Comparison of ENCODE assay signal across 1 cellular context in genomic region chr19:54159352-54160181, GRCh38.
TF ChIP-seq lines count a peak whose summit lies in the region.

TSS of gene LENG1 (minus strand) at chr19:54159721. CDS start at chr19:54159695, 26 bp downstream.

TF ChIP-seq in HepG2, 621 proteins besides CTCF, POLR2A, EP300 and RAD21 (continued from another document and continues in another):
- TF ChIP-seq SAFB2 (CRISPR knock-in tag; IDR thresholded peaks at IDR 0.05; ENCODE audit: borderline replicate concordance, low read depth) (no peak), PAXIP1 (CRISPR knock-in tag; conservative IDR thresholded peaks at IDR 0.05) (no peak), ZNF749 (CRISPR knock-in tag; IDR thresholded peaks at IDR 0.05; ENCODE audit: borderline replicate concordance) (no peak), HDAC2 (CRISPR knock-in tag; IDR thresholded peaks at IDR 0.05) (peak; percentile 29; the same call in 1 of the 2 replicates), CHCHD3 (CRISPR knock-in tag; IDR thresholded peaks at IDR 0.05) (no peak), ATF7 (IDR thresholded peaks at IDR 0.05) (no peak), ATF7 (CRISPR knock-in tag; IDR thresholded peaks at IDR 0.05) (no peak), ZBTB40 (IDR thresholded peaks at IDR 0.05) (no peak), ZBTB40 (CRISPR knock-in tag; IDR thresholded peaks at IDR 0.05) (no peak; the same call in 1 of the 2 replicates), ZNF326 (CRISPR knock-in tag; IDR thresholded peaks at IDR 0.05; ENCODE audit: borderline replicate concordance) (no peak), ARID5B (CRISPR knock-in tag; IDR thresholded peaks at IDR 0.05) (no peak; the same call in 1 of the 2 replicates), DPF2 (CRISPR knock-in tag; IDR thresholded peaks at IDR 0.05; ENCODE audit: borderline replicate concordance, low read depth) (no peak), TRAFD1 (CRISPR knock-in tag; IDR thresholded peaks at IDR 0.05; ENCODE audit: borderline replicate concordance) (no peak), MATR3 (CRISPR knock-in tag; IDR thresholded peaks at IDR 0.05) (no peak), SP4 (CRISPR knock-in tag; IDR thresholded peaks at IDR 0.05) (peak; percentile 73), ERF (CRISPR knock-in tag; IDR thresholded peaks at IDR 0.05) (peak; percentile 64), ZNF274 (CRISPR knock-in tag; IDR thresholded peaks at IDR 0.05) (no peak), ZMAT5 (CRISPR knock-in tag; IDR thresholded peaks at IDR 0.05; ENCODE audit: borderline replicate concordance, low read depth) (no peak), ZNF251 (CRISPR knock-in tag; IDR thresholded peaks at IDR 0.05) (no peak), MED8 (CRISPR knock-in tag; IDR thresholded peaks at IDR 0.05; ENCODE audit: insufficient replicate concordance) (no peak), DNMT3B (CRISPR knock-in tag; conservative IDR thresholded peaks at IDR 0.05) (no peak), HCFC1 (IDR thresholded peaks at IDR 0.05; ENCODE audit: low read depth, low read length) (peak; percentile 45; the same call in 1 of the 2 replicates)
- TF ChIP-seq, protein P1, sequence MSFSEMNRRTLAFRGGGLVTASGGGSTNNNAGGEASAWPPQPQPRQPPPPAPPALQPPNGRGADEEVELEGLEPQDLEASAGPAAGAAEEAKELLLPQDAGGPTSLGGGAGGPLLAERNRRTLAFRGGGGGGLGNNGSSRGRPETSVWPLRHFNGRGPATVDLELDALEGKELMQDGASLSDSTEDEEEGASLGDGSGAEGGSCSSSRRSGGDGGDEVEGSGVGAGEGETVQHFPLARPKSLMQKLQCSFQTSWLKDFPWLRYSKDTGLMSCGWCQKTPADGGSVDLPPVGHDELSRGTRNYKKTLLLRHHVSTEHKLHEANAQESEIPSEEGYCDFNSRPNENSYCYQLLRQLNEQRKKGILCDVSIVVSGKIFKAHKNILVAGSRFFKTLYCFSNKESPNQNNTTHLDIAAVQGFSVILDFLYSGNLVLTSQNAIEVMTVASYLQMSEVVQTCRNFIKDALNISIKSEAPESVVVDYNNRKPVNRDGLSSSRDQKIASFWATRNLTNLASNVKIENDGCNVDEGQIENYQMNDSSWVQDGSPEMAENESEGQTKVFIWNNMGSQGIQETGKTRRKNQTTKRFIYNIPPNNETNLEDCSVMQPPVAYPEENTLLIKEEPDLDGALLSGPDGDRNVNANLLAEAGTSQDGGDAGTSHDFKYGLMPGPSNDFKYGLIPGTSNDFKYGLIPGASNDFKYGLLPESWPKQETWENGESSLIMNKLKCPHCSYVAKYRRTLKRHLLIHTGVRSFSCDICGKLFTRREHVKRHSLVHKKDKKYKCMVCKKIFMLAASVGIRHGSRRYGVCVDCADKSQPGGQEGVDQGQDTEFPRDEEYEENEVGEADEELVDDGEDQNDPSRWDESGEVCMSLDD (CRISPR knock-in tag; IDR thresholded peaks at IDR 0.05; ENCODE audit: borderline replicate concordance) = no peak
- TF ChIP-seq, protein P2, sequence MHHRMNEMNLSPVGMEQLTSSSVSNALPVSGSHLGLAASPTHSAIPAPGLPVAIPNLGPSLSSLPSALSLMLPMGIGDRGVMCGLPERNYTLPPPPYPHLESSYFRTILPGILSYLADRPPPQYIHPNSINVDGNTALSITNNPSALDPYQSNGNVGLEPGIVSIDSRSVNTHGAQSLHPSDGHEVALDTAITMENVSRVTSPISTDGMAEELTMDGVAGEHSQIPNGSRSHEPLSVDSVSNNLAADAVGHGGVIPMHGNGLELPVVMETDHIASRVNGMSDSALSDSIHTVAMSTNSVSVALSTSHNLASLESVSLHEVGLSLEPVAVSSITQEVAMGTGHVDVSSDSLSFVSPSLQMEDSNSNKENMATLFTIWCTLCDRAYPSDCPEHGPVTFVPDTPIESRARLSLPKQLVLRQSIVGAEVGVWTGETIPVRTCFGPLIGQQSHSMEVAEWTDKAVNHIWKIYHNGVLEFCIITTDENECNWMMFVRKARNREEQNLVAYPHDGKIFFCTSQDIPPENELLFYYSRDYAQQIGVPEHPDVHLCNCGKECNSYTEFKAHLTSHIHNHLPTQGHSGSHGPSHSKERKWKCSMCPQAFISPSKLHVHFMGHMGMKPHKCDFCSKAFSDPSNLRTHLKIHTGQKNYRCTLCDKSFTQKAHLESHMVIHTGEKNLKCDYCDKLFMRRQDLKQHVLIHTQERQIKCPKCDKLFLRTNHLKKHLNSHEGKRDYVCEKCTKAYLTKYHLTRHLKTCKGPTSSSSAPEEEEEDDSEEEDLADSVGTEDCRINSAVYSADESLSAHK (CRISPR knock-in tag; IDR thresholded peaks at IDR 0.05; ENCODE audit: borderline replicate concordance) = no peak
- TF ChIP-seq, protein P3, sequence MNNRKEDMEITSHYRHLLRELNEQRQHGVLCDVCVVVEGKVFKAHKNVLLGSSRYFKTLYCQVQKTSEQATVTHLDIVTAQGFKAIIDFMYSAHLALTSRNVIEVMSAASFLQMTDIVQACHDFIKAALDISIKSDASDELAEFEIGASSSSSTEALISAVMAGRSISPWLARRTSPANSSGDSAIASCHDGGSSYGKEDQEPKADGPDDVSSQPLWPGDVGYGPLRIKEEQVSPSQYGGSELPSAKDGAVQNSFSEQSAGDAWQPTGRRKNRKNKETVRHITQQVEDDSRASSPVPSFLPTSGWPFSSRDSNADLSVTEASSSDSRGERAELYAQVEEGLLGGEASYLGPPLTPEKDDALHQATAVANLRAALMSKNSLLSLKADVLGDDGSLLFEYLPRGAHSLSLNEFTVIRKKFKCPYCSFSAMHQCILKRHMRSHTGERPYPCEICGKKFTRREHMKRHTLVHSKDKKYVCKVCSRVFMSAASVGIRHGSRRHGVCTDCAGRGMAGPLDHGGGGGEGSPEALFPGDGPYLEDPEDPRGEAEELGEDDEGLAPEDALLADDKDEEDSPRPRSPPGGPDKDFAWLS (CRISPR knock-in tag; IDR thresholded peaks at IDR 0.05; ENCODE audit: borderline replicate concordance) = no peak
